Comparison of ENCODE assay signal across 8 cellular contexts in the genomic region with DNA sequence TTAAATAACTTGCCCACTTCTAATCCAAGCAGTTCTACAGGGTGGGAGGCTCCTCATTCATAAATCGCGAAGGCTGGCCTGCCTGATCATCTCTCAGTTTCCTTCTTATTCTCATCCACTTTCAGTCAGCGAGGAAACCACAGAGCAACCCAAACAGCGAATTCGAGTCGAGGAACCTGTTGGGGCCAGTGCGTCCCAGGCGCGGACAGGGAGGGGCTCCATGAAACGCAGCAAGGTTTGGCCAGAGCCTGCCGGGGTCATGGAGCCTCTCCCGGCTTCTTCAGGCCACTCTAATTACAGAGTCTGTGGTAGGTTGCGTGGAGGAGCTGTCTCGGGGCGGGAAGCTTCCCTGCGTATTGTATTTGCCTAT. TPM values are rescaled to one million over a fixed set of nuclear protein-coding genes. Genes with fewer than 3 reads are reported as not detected.
DNase-seq lines count a peak whose midpoint lies in the region; ATAC-seq and TF ChIP-seq lines count a peak whose summit lies in the region.

No MANE protein-coding gene starts in this region.

- peaks cover 2% of the 10 kb centered on the region for H4K20me1 ChIP-seq in osteoblast (ENCODE audit: insufficient read depth, low read length)

- peak overlapping the region; percentile 86 for H2AFZ ChIP-seq in osteoblast (ENCODE audit: low read length)

- H3K4me3 Mint-ChIP-seq in CD4-positive, alpha-beta T cell, result peak overlapping the region; percentile 95
- peak overlapping the region; percentile 79 for H3K4me3 Mint-ChIP-seq in WTC11

- H3K4me2 ChIP-seq in osteoblast (ENCODE audit: insufficient read depth, low read length), result peak overlapping the region; percentile 86

- no peaks in the 10 kb centered on the region for H3K9me3 Mint-ChIP-seq in CD4-positive, alpha-beta T cell
- no peaks in the 10 kb centered on the region for H3K9me3 Mint-ChIP-seq in WTC11

- intact Hi-C loops in CD4-positive, alpha-beta T cell (cut with DNase I, micrococcal nuclease), result loop anchor here in 1 of 2 experiments (5.0 to 10.0 kb wide), 2 partner anchors 470 to 673 kb away; partner anchors contain the start of genes E2F8 and PRMT3

- CTCF ChIA-PET in CD4-positive, alpha-beta T cell (lab: Charles Lee), result no interaction called here
- CTCF ChIA-PET in WTC11 (lab: Charles Lee), result interaction anchor here (0.8 to 1.4 kb wide), 6 partner anchors 27 to 191 kb away, joined by 3 to 7 read pairs (median 4); no protein-coding TSS in a partner anchor
- CTCF ChIA-PET in GM10248 (lab: Yijun Ruan, JAX), result interaction anchor here (1.6 kb wide), 1 partner anchor 641 kb away, joined by 3 read pairs; no protein-coding TSS in a partner anchor

- H3K27me3 Mint-ChIP-seq in CD4-positive, alpha-beta T cell, result peaks cover 35% of the 10 kb centered on the region
- H3K27me3 Mint-ChIP-seq in WTC11 (ENCODE audit: low read depth), result peaks cover 60% of the 10 kb centered on the region

- peaks cover 31% of the 10 kb centered on the region for H3K79me2 ChIP-seq in osteoblast (ENCODE audit: insufficient read depth, low read length)

- DNase-seq in CD4-positive, alpha-beta T cell, result no peak
- DNase-seq in HAP-1 (ENCODE audit: low spot score in 2 of 2), result no peak
- peak; percentile 50 for DNase-seq in WTC11 (ENCODE audit: low spot score)
- DNase-seq in fibroblast of pulmonary artery (ENCODE audit: low read depth), result no peak
- no peak for DNase-seq in osteoblast (ENCODE audit: insufficient read length, low spot score, missing footprints)
- no peak for DNase-seq in GM10248 (ENCODE audit: extremely low spot score)
- no peak for DNase-seq in NCI-H345 (lab: John Stamatoyannopoulos, UW)

- H3K36me3 Mint-ChIP-seq in CD4-positive, alpha-beta T cell (ENCODE audit: low read depth), result peaks cover 8% of the 10 kb centered on the region
- no peaks in the 10 kb centered on the region for H3K36me3 Mint-ChIP-seq in WTC11

- H3K9me3 ChIP-seq in CD4-positive, alpha-beta T cell (ENCODE audit: control insufficient read depth, low read length), result no peaks in the 10 kb centered on the region
- H3K9me3 ChIP-seq in HAP-1 (no peaks in the 10 kb centered on the region), osteoblast (ENCODE audit: low read depth, low read length) (no peaks in the 10 kb centered on the region)

- H3K27ac Mint-ChIP-seq in CD4-positive, alpha-beta T cell, result peak overlapping the region; percentile 58
- H3K27ac Mint-ChIP-seq in WTC11, result peak overlapping the region; percentile 98

- H3K4me3 ChIP-seq in HAP-1 (peak overlapping the region; percentile 36), fibroblast of pulmonary artery (replicated peaks; ENCODE audit: low read depth, low read length) (peak overlapping the region; percentile 58), osteoblast (ENCODE audit: insufficient read depth, low read length) (peak overlapping the region; percentile 87)

- POLR2A ChIA-PET in CD4-positive, alpha-beta T cell (lab: Charles Lee), result interaction anchor here (3.5 kb wide), 1 partner anchor 12 kb away, joined by 24 read pairs; no protein-coding TSS in a partner anchor
- POLR2A ChIA-PET in WTC11 (lab: Charles Lee) (interaction anchor here (0.6 kb wide), 1 partner anchor 31 kb away, joined by 3 read pairs; no protein-coding TSS in a partner anchor), GM10248 (lab: Yijun Ruan, JAX) (no interaction called here)

- H3K27me3 ChIP-seq in CD4-positive, alpha-beta T cell (ENCODE audit: control insufficient read depth, insufficient read depth, low read length), result peaks cover 22% of the 10 kb centered on the region
- H3K27me3 ChIP-seq in HAP-1 (ENCODE audit: low read depth) (peaks cover 28% of the 10 kb centered on the region), osteoblast (ENCODE audit: insufficient read depth, low read length) (no peaks in the 10 kb centered on the region)

- peaks cover 8% of the 10 kb centered on the region for H3K4me1 ChIP-seq in HAP-1
- H3K4me1 ChIP-seq in osteoblast (ENCODE audit: insufficient read depth, low read length), result peaks cover 38% of the 10 kb centered on the region

- H3K36me3 ChIP-seq in HAP-1 (replicated peaks) (no peaks in the 10 kb centered on the region), osteoblast (ENCODE audit: insufficient read depth, low read length) (no peaks in the 10 kb centered on the region)

- peak overlapping the region; percentile 10 for H3K27ac ChIP-seq in CD4-positive, alpha-beta T cell (ENCODE audit: low read depth, low read length)
- H3K27ac ChIP-seq in osteoblast (ENCODE audit: low read depth, low read length), result peak overlapping the region; percentile 86

- in situ Hi-C loops in HAP-1 (cut with MboI; ENCODE audit: low sequenced_read_pairs), result no loop called here

- TF ChIP-seq CTCF in CD4-positive, alpha-beta T cell (IDR thresholded peaks at IDR 0.05), result no peak
- TF ChIP-seq CTCF in WTC11 (IDR thresholded peaks at IDR 0.05) (no peak), fibroblast of pulmonary artery (IDR thresholded peaks at IDR 0.05; ENCODE audit: low read length, missing control alignments) (no peak), osteoblast (IDR thresholded peaks at IDR 0.05; ENCODE audit: extremely low read depth, low read depth, low read length) (no peak), GM10248 (IDR thresholded peaks at IDR 0.05; ENCODE audit: control extremely low read depth, extremely low read depth, low read depth, missing control alignments) (no peak)

- ATAC-seq in CD4-positive, alpha-beta T cell (ENCODE audit: poor library complexity), result no peak
- ATAC-seq in WTC11 (peak; percentile 26), GM21515 (IDR thresholded peaks at IDR 0.05; ENCODE audit: unreplicated experiment) (no peak)

- H3K4me1 Mint-ChIP-seq in CD4-positive, alpha-beta T cell (ENCODE audit: low read depth), result peaks cover 30% of the 10 kb centered on the region
- peaks cover 22% of the 10 kb centered on the region for H3K4me1 Mint-ChIP-seq in WTC11

TF ChIP-seq in WTC11, 78 proteins besides CTCF, POLR2A, EP300 and RAD21:
- no peak for TF ChIP-seq TEAD4 (CRISPR knock-in tag; IDR thresholded peaks at IDR 0.05)
- TF ChIP-seq ETV6 (CRISPR knock-in tag; IDR thresholded peaks at IDR 0.05), result peak; percentile 4; the same call in 1 of the 2 replicates
- TF ChIP-seq EMX1 (CRISPR knock-in tag; IDR thresholded peaks at IDR 0.05), result no peak
TF ChIP-seq in WTC11: peak in this region for 1.

RNA-seq across cellular contexts. Expression of gene NAV2, which starts 0.7 kb away (rescaled TPM):
- total RNA-seq in CD4-positive, alpha-beta T cell, result under 1 TPM; 0.55 to 0.64 TPM
- total RNA-seq in WTC11 (2021) (41.8 to 44.5 TPM (median 42.8 TPM) in 3 replicates), osteoblast (8.7 and 12.4 TPM in 2 replicates)

Comparison
In these comparisons a context has a peak if more than half of its experiments do, and no peak if none do; other contexts are left out.
1. H3K4me3 ChIP-seq: peak in every context shown above with its lines; median percentile 87 in osteoblast; 58 in fibroblast of pulmonary artery; 36 in HAP-1.